ENCODE assay signal across 12 cellular contexts in the genomic region with DNA sequence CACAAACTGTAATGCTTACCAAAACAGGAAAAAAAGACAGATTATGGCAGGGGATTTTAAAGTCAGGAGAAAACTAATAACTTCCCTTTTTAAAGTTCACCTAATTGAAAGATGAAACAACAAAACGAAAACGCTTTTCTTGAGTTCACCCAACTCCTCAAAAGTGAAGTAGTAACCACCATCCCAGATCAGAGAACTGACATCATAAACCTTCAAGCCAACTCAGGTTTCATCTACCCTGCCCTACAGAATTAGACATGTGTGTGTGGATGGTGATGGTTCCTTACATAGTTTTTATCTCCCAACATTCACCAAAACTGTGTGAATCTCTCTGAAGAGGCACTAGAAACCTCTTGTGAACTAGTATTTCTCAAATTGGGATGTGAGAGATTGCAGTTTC.
DNase-seq lines count a peak whose midpoint lies in the region; ATAC-seq and TF ChIP-seq lines count a peak whose summit lies in the region.
"Had no signal": no experiment of that assay in that cellular context is flagged by ENCODE, and none has a peak within 500 bp of the region (broad histone marks: within the 10 kb centered on the region; RNA-seq: fewer than 3 reads in every experiment).

No MANE protein-coding gene starts in this region.

- H3K36me3 ChIP-seq in vagina (no peaks in the 10 kb centered on the region), transverse colon (no peaks in the 10 kb centered on the region)

- ATAC-seq in GM21786 (IDR thresholded peaks at IDR 0.05; ENCODE audit: unreplicated experiment) = peak; percentile 43
- ATAC-seq in HG03521 (IDR thresholded peaks at IDR 0.05; ENCODE audit: unreplicated experiment) = peak; percentile 30
- ATAC-seq in naive B cell (ENCODE audit: low read depth in 2 of 2) = peak; percentile 53 to 60
- ATAC-seq in GM19397 (IDR thresholded peaks at IDR 0.05; ENCODE audit: unreplicated experiment) = no peak
- ATAC-seq: K562 had no signal

- H3K27me3 ChIP-seq in vagina (no peaks in the 10 kb centered on the region), transverse colon (no peaks in the 10 kb centered on the region)

- H3K4me3 ChIP-seq in vagina (no peak overlapping the region), transverse colon (no peak overlapping the region)
- H3K4me3 ChIP-seq: dorsolateral prefrontal cortex, K562 had no signal

- H3K27me3 Mint-ChIP-seq in naive B cell = no peaks in the 10 kb centered on the region

- no peaks in the 10 kb centered on the region for H3K9me3 Mint-ChIP-seq in naive B cell

- TF ChIP-seq CTCF in vagina (IDR thresholded peaks at IDR 0.05) = no peak
- TF ChIP-seq CTCF in transverse colon (IDR thresholded peaks at IDR 0.05) = no peak

- intact Hi-C loops in vagina (cut with DNase I) (no loop called here), transverse colon (cut with DNase I; ENCODE audit: low total_unique reads) (no loop called here)

- H3K9me3 ChIP-seq in vagina (no peaks in the 10 kb centered on the region), transverse colon (no peaks in the 10 kb centered on the region)

- TF ChIP-seq POLR2A in vagina (IDR thresholded peaks at IDR 0.05) (no peak), transverse colon (IDR thresholded peaks at IDR 0.05) (no peak)

- H3K4me1 Mint-ChIP-seq in naive B cell = peaks cover 42 to 60% (median 47%) of the 10 kb centered on the region in 3 donors

- in situ Hi-C loops in transverse colon (cut with MboI; ENCODE audit: low pct_ligation_motif_present in 1 of 4, low pct_unique_long_range_greater_than_20kb in 1 of 4, low sequenced_read_pairs in 3 of 4) = no loop called here

- peak overlapping the region; percentile 56 to 94 (median 86) for H3K27ac Mint-ChIP-seq in naive B cell

- no peaks in the 10 kb centered on the region for H3K36me3 Mint-ChIP-seq in naive B cell

- TF ChIP-seq EP300 in transverse colon (IDR thresholded peaks at IDR 0.05; ENCODE audit: low read depth) = no peak

- H3K4me3 Mint-ChIP-seq in naive B cell = peak overlapping the region; percentile 30 to 87 (median 48)

- 78 to 80% methylated on average over 2 of the region's 2 CpGs for WGBS in transverse colon (ENCODE audit: low coverage in 1 of 2), 2 donors

- H3K4me1 ChIP-seq in vagina = no peaks in the 10 kb centered on the region
- H3K4me1 ChIP-seq in transverse colon = no peaks in the 10 kb centered on the region
- H3K4me1 ChIP-seq: parathyroid adenoma had no signal

- DNase-seq in SIG-M5 treated with dmso at 0.1 percent for 504 hours (lab: John Stamatoyannopoulos, UW; ENCODE audit: unreplicated experiment) (peak; percentile 29), SIG-M5 (lab: John Stamatoyannopoulos, UW) (no peak), naive B cell (peak; percentile 43), vagina (ENCODE audit: extremely low spot score in 2 of 2) (no peak), transverse colon (no peak)
- DNase-seq: dorsolateral prefrontal cortex had no signal

- H3K27ac ChIP-seq in vagina (no peak overlapping the region), transverse colon (no peak overlapping the region)
- H3K27ac ChIP-seq: 22Rv1, parathyroid adenoma had no signal

Comparison
In these comparisons a context has a peak if more than half of its experiments do, and no peak if none do; other contexts are left out.
1. DNase-seq: peak in SIG-M5 treated with dmso at 0.1 percent for 504 hours (single experiment) and naive B cell (single experiment); none in SIG-M5 (single experiment), vagina (0 of 2) and transverse colon (single experiment).